In the genomic region with DNA sequence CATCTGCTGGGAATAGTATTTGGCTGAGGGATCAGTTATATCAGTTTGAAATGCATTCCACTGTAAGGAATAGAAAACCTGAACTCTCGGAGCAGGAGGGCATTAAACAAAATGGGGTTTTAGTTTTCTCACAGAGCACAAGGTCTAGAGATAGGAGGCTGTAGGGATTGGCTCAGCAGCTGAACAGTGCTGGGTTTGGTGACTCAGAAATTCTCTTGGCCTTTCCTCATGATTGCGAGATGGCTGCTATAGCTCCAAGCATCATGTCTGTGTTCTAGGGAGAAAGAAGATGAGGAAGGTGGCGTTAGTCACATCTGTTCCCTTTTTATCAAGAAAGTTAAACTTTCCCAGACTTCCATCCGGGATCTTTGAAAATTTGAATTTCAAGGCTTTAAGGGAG, we compare ENCODE assay signal across 25 cellular contexts.
DNase-seq lines count a peak whose midpoint lies in the region; ATAC-seq, FAIRE-seq and TF ChIP-seq lines count a peak whose summit lies in the region.
"Had no signal": no experiment of that assay in that cellular context is flagged by ENCODE, and none has a peak within 500 bp of the region (broad histone marks: within the 10 kb centered on the region; RNA-seq: fewer than 3 reads in every experiment).

No MANE protein-coding gene starts in this region.

- H3K9me3 ChIP-seq in GM23248 (ENCODE audit: low read depth), result no peaks in the 10 kb centered on the region
- H3K9me3 ChIP-seq in astrocyte (ENCODE audit: insufficient read depth, low read depth, low read length), result no peaks in the 10 kb centered on the region
- H3K9me3 ChIP-seq in smooth muscle cell (replicated peaks; ENCODE audit: low read depth), result no peaks in the 10 kb centered on the region
- H3K9me3 ChIP-seq: heart left ventricle had no signal

- H3K4me3 ChIP-seq in GM23248 (no peak overlapping the region), astrocyte (ENCODE audit: insufficient read depth, low read depth, low read length) (no peak overlapping the region), fibroblast of mammary gland (ENCODE audit: control insufficient read depth, low read depth, low read length) (no peak overlapping the region), smooth muscle cell (no peak overlapping the region)
- H3K4me3 ChIP-seq: heart left ventricle, neural progenitor cell had no signal

- DNase-seq in GM23248 (peak; percentile 59), astrocyte (ENCODE audit: low read depth) (peak; percentile 73), fibroblast of mammary gland (ENCODE audit: low read depth) (peak; percentile 66), smooth muscle cell (lab: John Stamatoyannopoulos, UW; ENCODE audit: unreplicated experiment) (no peak), epidermal melanocyte (ENCODE audit: insufficient read length, low spot score) (no peak)
- DNase-seq in activated CD8-positive, alpha-beta memory T cell treated with anti-CD3 and anti-CD28 coated beads, Interleukin-2, amount 10 ng/mL, durations not matched to agents 7 days and 5 days, result no peak
- DNase-seq: activated CD4-positive, alpha-beta T cell treated with anti-CD3 and anti-CD28 coated beads for 1 hour; activated naive CD4-positive, alpha-beta T cell; activated T-cell treated with anti-CD3 and anti-CD28 coated beads, Interleukin-2, amount 50 U/mL, for 4 hours; amygdala; effector CD4-positive, alpha-beta T cell; heart left ventricle; NCI-H1105; NCI-H2029 treated with DMSO at 0.1 percent for 48 hours; NCI-H345; SIG-M5; stimulated activated CD4-positive, alpha-beta T cell treated with anti-CD3 and anti-CD28 coated beads, Interleukin-1b, Interleukin-23, amount 100 ng/mL, for 48 hours; T-cell had no signal

- H3F3A ChIP-seq in GM23248 (ENCODE audit: insufficient read depth), result no peaks in the 10 kb centered on the region; the same call in none of the 2 replicates
- H3F3A ChIP-seq in smooth muscle cell (ENCODE audit: low read depth), result no peaks in the 10 kb centered on the region

- no peak for ATAC-seq in activated CD8-positive, alpha-beta memory T cell treated with anti-CD3 and anti-CD28 coated beads, Interleukin-2, amount 10 ng/mL, durations not matched to agents 7 days and 5 days
- no peak for ATAC-seq in GM19397 (IDR thresholded peaks at IDR 0.05; ENCODE audit: unreplicated experiment)
- ATAC-seq: activated T-cell treated with anti-CD3 and anti-CD28 coated beads, Interleukin-2, amount 50 U/mL, for 4 hours; heart left ventricle; T-cell had no signal

- H3K4me1 Mint-ChIP-seq in astrocyte (ENCODE audit: low read depth, unreplicated experiment), result peaks cover 59% of the 10 kb centered on the region
- peaks cover 9% of the 10 kb centered on the region for H3K4me1 Mint-ChIP-seq in activated CD8-positive, alpha-beta memory T cell treated with anti-CD3 and anti-CD28 coated beads, Interleukin-2, amount 10 ng/mL, durations not matched to agents 7 days and 5 days
- H3K4me1 Mint-ChIP-seq: B cell had no signal

- no peak overlapping the region for H3K27ac ChIP-seq in GM23248
- peak overlapping the region; percentile 71 for H3K27ac ChIP-seq in astrocyte (ENCODE audit: low read depth, low read length)
- H3K27ac ChIP-seq in smooth muscle cell (ENCODE audit: low read depth), result peak overlapping the region; percentile 62
- H3K27ac ChIP-seq: neural progenitor cell had no signal

- H3K27me3 Mint-ChIP-seq in astrocyte (ENCODE audit: low read depth, unreplicated experiment), result no peaks in the 10 kb centered on the region
- no peaks in the 10 kb centered on the region for H3K27me3 Mint-ChIP-seq in activated CD8-positive, alpha-beta memory T cell treated with anti-CD3 and anti-CD28 coated beads, Interleukin-2, amount 10 ng/mL, durations not matched to agents 7 days and 5 days
- H3K27me3 Mint-ChIP-seq: B cell; central memory CD8-positive, alpha-beta T cell; progenitor cell of endocrine pancreas had no signal

- no peak overlapping the region for H3K9ac ChIP-seq in GM23248
- peak overlapping the region; percentile 16 for H3K9ac ChIP-seq in astrocyte (ENCODE audit: low read length)
- H3K9ac ChIP-seq in smooth muscle cell (ENCODE audit: low read depth), result no peak overlapping the region
- H3K9ac ChIP-seq: neural progenitor cell had no signal

- H3K36me3 Mint-ChIP-seq in astrocyte (ENCODE audit: low read depth, unreplicated experiment), result no peaks in the 10 kb centered on the region
- H3K36me3 Mint-ChIP-seq in activated CD8-positive, alpha-beta memory T cell treated with anti-CD3 and anti-CD28 coated beads, Interleukin-2, amount 10 ng/mL, durations not matched to agents 7 days and 5 days, result no peaks in the 10 kb centered on the region
- H3K36me3 Mint-ChIP-seq: neural progenitor cell, T-cell had no signal

- 82 to 89% methylated on average over 3 to 4 of the region's 4 CpGs for WGBS in GM23248 (ENCODE audit: low coverage in 1 of 2, low lambda C conversion rate in 2 of 2, missing lambda C conversion rate in 2 of 2), 2 experiments
- 58% methylated on average over 4 of the region's 4 CpGs for WGBS in smooth muscle cell (ENCODE audit: low lambda C conversion rate)

- H3K36me3 ChIP-seq in GM23248 (ENCODE audit: low read depth), result no peaks in the 10 kb centered on the region
- H3K36me3 ChIP-seq in astrocyte (ENCODE audit: insufficient read depth, low read length), result no peaks in the 10 kb centered on the region
- H3K36me3 ChIP-seq in smooth muscle cell (ENCODE audit: low read depth), result no peaks in the 10 kb centered on the region
- H3K36me3 ChIP-seq: heart left ventricle, neural progenitor cell had no signal

- peak overlapping the region; percentile 80 for H3K27ac Mint-ChIP-seq in astrocyte (ENCODE audit: unreplicated experiment)
- H3K27ac Mint-ChIP-seq in activated CD8-positive, alpha-beta memory T cell treated with anti-CD3 and anti-CD28 coated beads, Interleukin-2, amount 10 ng/mL, durations not matched to agents 7 days and 5 days, result no peak overlapping the region
- H3K27ac Mint-ChIP-seq: B cell, neural progenitor cell, progenitor cell of endocrine pancreas, T-cell had no signal

- H2AFZ ChIP-seq in GM23248 (no peak overlapping the region), astrocyte (ENCODE audit: low read depth, low read length) (no peak overlapping the region), smooth muscle cell (ENCODE audit: low read depth) (no peak overlapping the region)
- H2AFZ ChIP-seq: neural progenitor cell had no signal

- H3K4me1 ChIP-seq in GM23248 (ENCODE audit: insufficient read depth) (peaks cover 25% of the 10 kb centered on the region), astrocyte (ENCODE audit: insufficient read depth, low read length) (peaks cover 46% of the 10 kb centered on the region), smooth muscle cell (ENCODE audit: low read depth) (peaks cover 13% of the 10 kb centered on the region)
- H3K4me1 ChIP-seq: neural progenitor cell had no signal

- TF ChIP-seq CTCF in astrocyte (IDR thresholded peaks at IDR 0.05; ENCODE audit: insufficient read depth, low read depth, low read length), result no peak
- no peak for TF ChIP-seq CTCF in fibroblast of mammary gland (conservative IDR thresholded peaks at IDR 0.05; ENCODE audit: control insufficient read depth, insufficient read depth, low read depth, low read length)
- TF ChIP-seq CTCF in smooth muscle cell (IDR thresholded peaks at IDR 0.05; ENCODE audit: borderline replicate concordance, insufficient read depth, poor library complexity, severe bottlenecking), result no peak

- H3K4me2 ChIP-seq in GM23248 (ENCODE audit: unreplicated experiment) (no peak overlapping the region), astrocyte (ENCODE audit: low read length) (peak overlapping the region; percentile 18), smooth muscle cell (no peak overlapping the region)
- H3K4me2 ChIP-seq: neural progenitor cell had no signal

- H3K9me2 ChIP-seq in GM23248 (ENCODE audit: insufficient read depth), result no peaks in the 10 kb centered on the region

- H3K9me3 Mint-ChIP-seq in astrocyte (ENCODE audit: unreplicated experiment), result peaks cover 3% of the 10 kb centered on the region
- H3K9me3 Mint-ChIP-seq in activated CD8-positive, alpha-beta memory T cell treated with anti-CD3 and anti-CD28 coated beads, Interleukin-2, amount 10 ng/mL, durations not matched to agents 7 days and 5 days (ENCODE audit: low read depth), result no peaks in the 10 kb centered on the region
- H3K9me3 Mint-ChIP-seq: activated T-cell treated with anti-CD3 and anti-CD28 coated beads, Interleukin-2, amount 50 U/mL, for 4 hours; central memory CD8-positive, alpha-beta T cell; neural progenitor cell; T-cell had no signal

- H4K20me1 ChIP-seq in GM23248 (ENCODE audit: insufficient read depth) (no peaks in the 10 kb centered on the region), astrocyte (ENCODE audit: insufficient read depth, low read length) (no peaks in the 10 kb centered on the region), smooth muscle cell (ENCODE audit: low read depth) (no peaks in the 10 kb centered on the region)

- CTCF ChIA-PET in activated CD8-positive, alpha-beta memory T cell treated with anti-CD3 and anti-CD28 coated beads, Interleukin-2, amount 10 ng/mL, durations not matched to agents 7 days and 5 days (lab: Charles Lee), result no interaction called here

- H3K4me3 Mint-ChIP-seq in astrocyte (ENCODE audit: unreplicated experiment), result no peak overlapping the region
- no peak overlapping the region for H3K4me3 Mint-ChIP-seq in activated CD8-positive, alpha-beta memory T cell treated with anti-CD3 and anti-CD28 coated beads, Interleukin-2, amount 10 ng/mL, durations not matched to agents 7 days and 5 days
- H3K4me3 Mint-ChIP-seq: activated T-cell treated with anti-CD3 and anti-CD28 coated beads, Interleukin-2, amount 50 U/mL, for 4 hours; B cell; central memory CD8-positive, alpha-beta T cell; neural progenitor cell; T-cell had no signal

- FAIRE-seq in astrocyte (lab: Jason Lieb, UNC), result peak; percentile 95
- FAIRE-seq: GM12891, TTC549 had no signal

- in situ Hi-C loops in GM23248 (cut with MboI), result no loop called here

- no peaks in the 10 kb centered on the region for H3K27me3 ChIP-seq in GM23248 (replicated peaks; ENCODE audit: insufficient read depth)
- no peaks in the 10 kb centered on the region for H3K27me3 ChIP-seq in astrocyte (ENCODE audit: insufficient read depth, low read length)
- H3K27me3 ChIP-seq in smooth muscle cell (ENCODE audit: low read depth), result no peaks in the 10 kb centered on the region
- H3K27me3 ChIP-seq: neural progenitor cell had no signal

- H3K79me2 ChIP-seq in GM23248 (ENCODE audit: insufficient read depth), result no peaks in the 10 kb centered on the region
- H3K79me2 ChIP-seq in astrocyte (ENCODE audit: insufficient read depth, low read length), result peaks cover 21% of the 10 kb centered on the region
- H3K79me2 ChIP-seq in smooth muscle cell (ENCODE audit: low read depth), result no peaks in the 10 kb centered on the region

Comparison
In these comparisons a context has a peak if more than half of its experiments do, and no peak if none do; other contexts are left out.
1. DNase-seq: peak in GM23248 (single experiment), astrocyte (single experiment) and fibroblast of mammary gland (single experiment); none in smooth muscle cell (single experiment), activated CD8-positive, alpha-beta memory T cell treated with anti-CD3 and anti-CD28 coated beads, Interleukin-2, amount 10 ng/mL, durations not matched to agents 7 days and 5 days (single experiment) and epidermal melanocyte (single experiment).